ENCODE assay signal across 19 cellular contexts in the genomic region with DNA sequence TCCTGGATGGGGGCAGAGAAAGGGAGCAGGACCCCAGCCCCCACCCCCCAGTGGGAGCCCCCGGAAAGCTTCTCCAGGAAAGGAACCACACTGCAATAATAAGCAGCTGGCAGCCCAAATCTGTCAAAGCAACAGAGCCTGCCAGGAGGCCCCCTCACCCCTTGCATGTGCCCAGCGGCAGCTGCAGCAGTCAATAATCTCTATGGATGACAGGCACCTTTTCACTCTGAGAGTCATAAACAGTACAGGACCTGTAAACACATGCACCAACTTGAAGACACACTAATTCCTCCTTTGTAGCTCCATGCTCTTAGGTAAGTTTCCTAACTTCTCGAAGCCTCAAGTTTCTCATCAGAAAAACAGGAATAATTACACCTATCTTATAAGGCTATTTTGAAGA. TPM values are rescaled to one million over a fixed set of nuclear protein-coding genes. Genes with fewer than 3 reads are reported as not detected.
DNase-seq lines count a peak whose midpoint lies in the region; ATAC-seq and TF ChIP-seq lines count a peak whose summit lies in the region.
"Had no signal": no experiment of that assay in that cellular context is flagged by ENCODE, and none has a peak within 500 bp of the region (broad histone marks: within the 10 kb centered on the region; RNA-seq: fewer than 3 reads in every experiment).

No MANE protein-coding gene starts in this region.

- ATAC-seq in foreskin keratinocyte (peak; percentile 73), gastrocnemius medialis (no peak)
- ATAC-seq: activated T-cell treated with anti-CD3 and anti-CD28 coated beads, Interleukin-2, amount 50 U/mL, for 4 hours; heart left ventricle had no signal

- no peak for TF ChIP-seq CTCF in foreskin keratinocyte (conservative IDR thresholded peaks at IDR 0.05)
- TF ChIP-seq CTCF in gastrocnemius medialis (IDR thresholded peaks at IDR 0.05 in 4 of 5, conservative IDR thresholded peaks at IDR 0.05 in 1 of 5) = no peak

- no peak overlapping the region for H3K4me3 ChIP-seq in gastrocnemius medialis
- H3K4me3 ChIP-seq: dorsolateral prefrontal cortex, esophagus squamous epithelium, heart left ventricle, sigmoid colon, testis had no signal

- H3K9me3 ChIP-seq in gastrocnemius medialis = no peaks in the 10 kb centered on the region
- H3K9me3 ChIP-seq: esophagus squamous epithelium, sigmoid colon, testis had no signal

- no peaks in the 10 kb centered on the region for H3K27me3 ChIP-seq in foreskin keratinocyte
- H3K27me3 ChIP-seq in gastrocnemius medialis = peaks cover 0 to 3% (median 0%) of the 10 kb centered on the region in 3 donors
- H3K27me3 ChIP-seq: dorsolateral prefrontal cortex, sigmoid colon, testis had no signal

- peaks cover 9% of the 10 kb centered on the region for H3K4me1 ChIP-seq in foreskin keratinocyte
- no peaks in the 10 kb centered on the region for H3K4me1 ChIP-seq in gastrocnemius medialis
- H3K4me1 ChIP-seq: sigmoid colon, testis had no signal

- no peak for TF ChIP-seq POLR2A in gastrocnemius medialis (IDR thresholded peaks at IDR 0.05)

- no peaks in the 10 kb centered on the region for H3K36me3 ChIP-seq in gastrocnemius medialis
- H3K36me3 ChIP-seq: esophagus squamous epithelium, heart left ventricle, sigmoid colon had no signal

- in situ Hi-C loops in gastrocnemius medialis (cut with MboI; ENCODE audit: low sequenced_read_pairs in 4 of 4) = no loop called here

- H3K27ac ChIP-seq in foreskin keratinocyte (no peak overlapping the region), gastrocnemius medialis (no peak overlapping the region)
- H3K27ac ChIP-seq: dorsolateral prefrontal cortex, esophagus squamous epithelium, heart left ventricle, sigmoid colon, testis had no signal

- DNase-seq in COR-L47 (lab: John Stamatoyannopoulos, UW) (peak; percentile 24), NCI-H1092 (lab: John Stamatoyannopoulos, UW) (peak; percentile 11), NCI-H82 (lab: John Stamatoyannopoulos, UW) (peak; percentile 92), foreskin keratinocyte (peak; percentile 71 to 80), gastrocnemius medialis (no peak), AG08395 (ENCODE audit: low spot score) (no peak), posterior vena cava (ENCODE audit: low spot score) (no peak), EL (no peak)
- DNase-seq: activated naive CD8-positive, alpha-beta T cell treated with anti-CD3 and anti-CD28 coated beads, Interleukin-2, amount 10 ng/mL, durations not matched to agents 7 days and 5 days; activated T-cell treated with anti-CD3 and anti-CD28 coated beads, Interleukin-2, amount 50 U/mL, for 4 hours; dorsolateral prefrontal cortex; esophagus squamous epithelium; heart left ventricle; mesendoderm; NCI-H226; OCI-M1; sigmoid colon; stimulated activated CD4-positive, alpha-beta T cell treated with anti-CD3 and anti-CD28 coated beads, Interleukin-4, amount 100 ng/mL, for 1 hour; testis had no signal

- intact Hi-C loops in gastrocnemius medialis (cut with DNase I; ENCODE audit: low total_unique reads) = no loop called here
- intact Hi-C loops in posterior vena cava (cut with DNase I) = no loop called here

RNA-seq across cellular contexts. Expression of a gene that starts 26.2 kb away (rescaled TPM):
- total RNA-seq in foreskin keratinocyte (11.1 and 12.3 TPM in 2 replicates), gastrocnemius medialis (10 to 100 TPM; 20.7 to 36.8 (median 26.1) TPM), posterior vena cava (10 to 100 TPM; 41.8 to 46.0 TPM)
- 5.3 and 6.0 TPM in 2 replicates for polyA plus RNA-seq in foreskin keratinocyte

Comparison
In these comparisons a context has a peak if more than half of its experiments do, and no peak if none do; other contexts are left out.
1. DNase-seq: peak in COR-L47 (single experiment), NCI-H1092 (single experiment), NCI-H82 (single experiment) and foreskin keratinocyte (2 of 2); none in gastrocnemius medialis (0 of 2), AG08395 (single experiment), posterior vena cava (single experiment) and EL (single experiment).